Comparison of ENCODE assay signal across 14 cellular contexts in the genomic region with DNA sequence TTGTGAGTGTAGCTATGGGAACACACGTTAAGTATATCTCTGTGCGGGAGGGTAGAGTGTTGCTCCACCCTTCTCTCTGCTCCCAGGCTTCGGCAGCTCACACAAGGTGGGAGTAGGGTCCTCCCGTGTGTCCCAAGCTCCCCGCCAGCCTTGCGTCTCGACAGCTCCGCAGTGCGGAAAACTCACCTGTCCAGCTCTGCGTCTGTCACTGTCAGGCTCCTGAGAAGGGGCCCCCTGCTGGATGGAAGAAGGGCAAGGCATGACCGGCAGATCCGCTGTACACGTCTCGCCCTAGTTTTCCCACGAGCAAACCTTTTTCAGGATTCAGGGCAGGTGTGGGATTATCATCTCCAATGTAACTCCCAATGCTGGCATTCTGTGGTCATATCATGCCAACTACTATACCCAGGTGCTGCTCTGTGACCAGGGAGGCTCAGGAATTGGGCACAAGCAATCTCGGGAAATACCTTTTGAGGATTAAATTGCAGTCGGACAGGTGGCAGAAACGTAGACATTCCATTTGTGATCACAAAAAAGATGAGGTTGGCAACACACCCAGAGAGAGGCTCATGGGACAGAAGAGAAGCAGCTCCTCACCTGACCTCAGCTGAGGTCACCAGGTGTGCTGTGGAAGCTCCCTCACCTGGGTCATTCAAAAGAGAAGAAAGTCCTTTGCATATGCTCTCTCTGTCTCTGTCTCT.
DNase-seq lines count a peak whose midpoint lies in the region; ATAC-seq, FAIRE-seq and TF ChIP-seq lines count a peak whose summit lies in the region.
"Had no signal": no experiment of that assay in that cellular context is flagged by ENCODE, and none has a peak within 500 bp of the region (broad histone marks: within the 10 kb centered on the region; RNA-seq: fewer than 3 reads in every experiment).

No MANE protein-coding gene starts in this region.

- FAIRE-seq in D721Med (lab: Jason Lieb, UNC) = no peak
- FAIRE-seq: endothelial cell of umbilical vein had no signal

- no peak for DNase-seq in D721Med (ENCODE audit: insufficient read length, low spot score)
- no peak for DNase-seq in epithelial cell of esophagus (ENCODE audit: low read depth)
- no peak for DNase-seq in neuronal stem cell (ENCODE audit: low spot score)
- no peak for DNase-seq in stimulated activated CD4-positive, alpha-beta T cell treated with anti-CD3 and anti-CD28 coated beads, Interleukin-4, amount 100 ng/mL, for 4 hours
- no peak for DNase-seq in NCI-H2029 treated with DMSO at 0.1 percent for 48 hours (lab: John Stamatoyannopoulos, UW)
- DNase-seq: activated CD8-positive, alpha-beta memory T cell treated with anti-CD3 and anti-CD28 coated beads, Interleukin-2, amount 50 U/mL, for 48 hours; COR-L47; NK-92 treated with Interleukin-12 subunit alpha and Interleukin-12 subunit beta, amount 100 ng/mL, for 24 hours; T-helper 17 cell had no signal

- H3K4me1 ChIP-seq in neuronal stem cell (ENCODE audit: control insufficient read depth in 2 of 2, insufficient read depth in 1 of 2, low read depth in 1 of 2, low read length in 2 of 2) = peaks cover 6 to 20% of the 10 kb centered on the region in 2 donors
- H3K4me1 ChIP-seq: ascending aorta had no signal

- H3K36me3 ChIP-seq in KOPT-K1 (ENCODE audit: insufficient read depth, low read length) = no peaks in the 10 kb centered on the region
- H3K36me3 ChIP-seq in neuronal stem cell (replicated peaks in 1 of 2; ENCODE audit: control insufficient read depth in 2 of 2, insufficient read depth in 2 of 2, low read length in 2 of 2) = no peaks in the 10 kb centered on the region
- H3K36me3 ChIP-seq: ascending aorta had no signal

- H3K79me1 ChIP-seq in neuronal stem cell (ENCODE audit: low read depth, low read length) = no peaks in the 10 kb centered on the region

- H3K14ac ChIP-seq in neuronal stem cell (ENCODE audit: low read length) = no peak overlapping the region

- ATAC-seq in HG02870 (IDR thresholded peaks at IDR 0.05; ENCODE audit: unreplicated experiment) = no peak
- ATAC-seq in HG03571 (IDR thresholded peaks at IDR 0.05; ENCODE audit: unreplicated experiment) = no peak
- ATAC-seq: T-helper 17 cell had no signal

- H3K9ac ChIP-seq in neuronal stem cell (ENCODE audit: low read depth, low read length, poor library complexity) = no peak overlapping the region

- WGBS in neuronal stem cell (ENCODE audit: extremely low coverage in 2 of 2, insufficient read length in 2 of 2, insufficient replicate concordance in 1 of 2), 2 donors = no CpG with 5 or more reads among the region's 18 CpGs

- H3K27ac ChIP-seq in KOPT-K1 (ENCODE audit: low read depth, low read length, poor library complexity, severe bottlenecking) = peak overlapping the region; percentile 80
- no peak overlapping the region for H3K27ac ChIP-seq in neuronal stem cell (replicated peaks; ENCODE audit: low read length)
- H3K27ac ChIP-seq: ascending aorta had no signal

- H3K4ac ChIP-seq in neuronal stem cell (ENCODE audit: low read length) = no peak overlapping the region

- peak overlapping the region; percentile 13 for H3K23ac ChIP-seq in neuronal stem cell (ENCODE audit: low read depth, low read length, poor library complexity)

- H4K91ac ChIP-seq in neuronal stem cell (ENCODE audit: low read depth, low read length, poor library complexity) = no peak overlapping the region

- no peak overlapping the region for H3K4me2 ChIP-seq in neuronal stem cell (ENCODE audit: insufficient read depth, low read length, poor library complexity, severe bottlenecking)

- H2AK5ac ChIP-seq in neuronal stem cell (ENCODE audit: low read depth, low read length) = peak overlapping the region; percentile 20

- H3K9me3 ChIP-seq in KOPT-K1 (ENCODE audit: insufficient read depth, low read length, poor library complexity, severe bottlenecking) = no peaks in the 10 kb centered on the region
- H3K9me3 ChIP-seq in neuronal stem cell (replicated peaks in 1 of 2; ENCODE audit: control insufficient read depth in 2 of 2, insufficient read depth in 1 of 2, low read depth in 1 of 2, low read length in 2 of 2) = no peaks in the 10 kb centered on the region
- H3K9me3 ChIP-seq: ascending aorta had no signal

- no peak overlapping the region for H2AFZ ChIP-seq in neuronal stem cell (ENCODE audit: low read length)

- no peak overlapping the region for H2BK12ac ChIP-seq in neuronal stem cell (ENCODE audit: low read length)

- TF ChIP-seq CTCF in D721Med (IDR thresholded peaks at IDR 0.05; ENCODE audit: insufficient read depth, missing control alignments) (peak; percentile 20), epithelial cell of esophagus (IDR thresholded peaks at IDR 0.05; ENCODE audit: insufficient read depth, low read depth, low read length, missing control alignments) (peak; percentile 30)

- H2BK15ac ChIP-seq in neuronal stem cell (ENCODE audit: low read length) = peak overlapping the region; percentile 7

- no peak overlapping the region for H2BK5ac ChIP-seq in neuronal stem cell (ENCODE audit: low read length)

- H4K8ac ChIP-seq in neuronal stem cell (ENCODE audit: low read depth, low read length) = no peak overlapping the region

- H2BK120ac ChIP-seq in neuronal stem cell (ENCODE audit: low read depth, low read length) = no peak overlapping the region

- no peaks in the 10 kb centered on the region for H3K27me3 ChIP-seq in neuronal stem cell (ENCODE audit: control insufficient read depth in 3 of 3, insufficient read depth in 3 of 3, low read depth in 1 of 3, low read length in 3 of 3)
- H3K27me3 ChIP-seq: ascending aorta had no signal

- H3K18ac ChIP-seq in neuronal stem cell (ENCODE audit: low read length) = no peak overlapping the region

- H3K4me3 ChIP-seq in epithelial cell of esophagus (ENCODE audit: low read length) (no peak overlapping the region), neuronal stem cell (ENCODE audit: low read length in 2 of 2) (no peak overlapping the region)
- H3K4me3 ChIP-seq: ascending aorta had no signal
